17 cellular contexts compared by ENCODE assay signal in the genomic region with DNA sequence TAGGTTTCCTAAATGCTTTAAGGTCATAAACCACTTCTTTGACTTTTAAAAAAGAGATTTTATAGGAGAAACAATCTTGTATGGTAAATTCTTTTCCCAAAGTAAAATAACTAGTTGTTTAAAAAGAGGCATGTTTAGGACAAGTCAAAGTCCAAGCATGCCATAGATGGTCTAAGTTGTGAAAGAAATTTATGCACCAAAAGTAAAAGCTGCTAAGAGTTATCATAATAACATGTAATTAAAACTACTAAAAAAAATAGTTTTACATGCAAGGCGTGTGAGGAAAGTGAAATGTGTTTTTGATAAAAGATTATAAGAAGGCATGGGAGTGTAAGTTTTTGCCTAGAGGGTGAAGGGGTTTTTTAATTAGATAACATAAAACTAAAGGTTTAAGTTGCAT. TPM values are rescaled to one million over a fixed set of nuclear protein-coding genes. Genes with fewer than 3 reads are reported as not detected.
DNase-seq lines count a peak whose midpoint lies in the region; ATAC-seq and TF ChIP-seq lines count a peak whose summit lies in the region.
"Had no signal": no experiment of that assay in that cellular context is flagged by ENCODE, and none has a peak within 500 bp of the region (broad histone marks: within the 10 kb centered on the region; RNA-seq: fewer than 3 reads in every experiment).

No MANE protein-coding gene starts in this region.

- DNase-seq in MCF 10A (ENCODE audit: unreplicated experiment) (peak; percentile 36), mammary epithelial cell (no peak), NAMALWA (ENCODE audit: low spot score) (peak; percentile 19), endodermal cell (no peak), G401 (ENCODE audit: low spot score) (no peak), T-cell (no peak)
- DNase-seq in activated CD4-positive, alpha-beta memory T cell treated with anti-CD3 and anti-CD28 coated beads for 36 hours, result no peak
- DNase-seq: activated CD8-positive, alpha-beta memory T cell treated with anti-CD3 and anti-CD28 coated beads, Interleukin-2, amount 50 U/mL, for 48 hours; activated naive CD4-positive, alpha-beta T cell; naive B cell; NCI-H2081; Right ventricle myocardium superior; stimulated activated CD4-positive, alpha-beta T cell treated with anti-CD3 and anti-CD28 coated beads, Interleukin-12 subunit alpha, Interleukin-12 subunit beta, amount 100 ng/mL, for 4 hours; stimulated activated naive CD8-positive, alpha-beta T cell treated with anti-CD3 and anti-CD28 coated beads, Interleukin-15, Interleukin-2, amounts not matched to agents 100 U/mL and 50 U/mL, for 24 hours had no signal

- dilution Hi-C loops in mammary epithelial cell (cut with HindIII; ENCODE audit: low sequenced_read_pairs), result no loop called here

- POLR2A ChIA-PET in MCF 10A (lab: Yijun Ruan, JAX) (interaction anchor here (3.2 kb wide), 1 partner anchor 23 kb away, joined by 12 read pairs; a partner anchor contains a TSS), T-cell (lab: Charles Lee) (no interaction called here)
- POLR2A ChIA-PET in activated CD4-positive, alpha-beta memory T cell treated with anti-CD3 and anti-CD28 coated beads for 36 hours (lab: Charles Lee), result no interaction called here

- in situ Hi-C loops in mammary epithelial cell (cut with MboI; ENCODE audit: low sequenced_read_pairs in 2 of 2), result no loop called here
- in situ Hi-C loops in G401 (cut with HindIII; ENCODE audit: low sequenced_read_pairs), result no loop called here

- H3K36me3 Mint-ChIP-seq in MCF 10A (ENCODE audit: insufficient read depth, unreplicated experiment), result no peaks in the 10 kb centered on the region
- peaks cover 71% of the 10 kb centered on the region for H3K36me3 Mint-ChIP-seq in endodermal cell (ENCODE audit: low read depth)
- peaks cover 45% of the 10 kb centered on the region for H3K36me3 Mint-ChIP-seq in activated CD4-positive, alpha-beta memory T cell treated with anti-CD3 and anti-CD28 coated beads for 36 hours
- peaks cover 49% of the 10 kb centered on the region for H3K36me3 Mint-ChIP-seq in T-cell

- TF ChIP-seq CTCF in MCF 10A (IDR thresholded peaks at IDR 0.05; ENCODE audit: unreplicated experiment) (no peak), mammary epithelial cell (conservative IDR thresholded peaks at IDR 0.05 in 1 of 2, IDR thresholded peaks at IDR 0.05 in 1 of 2; ENCODE audit: extremely low read depth in 1 of 2, insufficient read depth in 1 of 2, low read depth in 1 of 2, low read length in 2 of 2) (no peak), endodermal cell (conservative IDR thresholded peaks at IDR 0.05) (no peak)

- BruUV-seq in MCF 10A (replicated peaks; lab: Mats Ljungman, UMichigan) (no TSS peak), mammary epithelial cell (replicated peaks; lab: Mats Ljungman, UMichigan) (no TSS peak)

- H4K20me1 ChIP-seq in mammary epithelial cell (ENCODE audit: insufficient read depth, low read length), result no peaks in the 10 kb centered on the region

- H3K4me3 Mint-ChIP-seq in MCF 10A (ENCODE audit: unreplicated experiment) (no peak overlapping the region), endodermal cell (no peak overlapping the region), T-cell (no peak overlapping the region)
- no peak overlapping the region for H3K4me3 Mint-ChIP-seq in activated CD4-positive, alpha-beta memory T cell treated with anti-CD3 and anti-CD28 coated beads for 36 hours
- H3K4me3 Mint-ChIP-seq: brain, naive B cell, type B pancreatic cell had no signal

- H3K27ac ChIP-seq in mammary epithelial cell (ENCODE audit: insufficient read depth, low read depth, low read length) (no peak overlapping the region), endodermal cell (ENCODE audit: low read depth, low read length) (no peak overlapping the region)

- H3K4me2 ChIP-seq in mammary epithelial cell (ENCODE audit: insufficient read depth, low read depth, low read length), result no peak overlapping the region

- H3K79me2 ChIP-seq in mammary epithelial cell (ENCODE audit: insufficient read depth, low read length), result peaks cover 100% of the 10 kb centered on the region

- no peaks in the 10 kb centered on the region for H3K27me3 ChIP-seq in mammary epithelial cell (ENCODE audit: insufficient read depth, low read length)
- no peaks in the 10 kb centered on the region for H3K27me3 ChIP-seq in endodermal cell (ENCODE audit: control insufficient read depth, insufficient read depth, low read length, poor library complexity, severe bottlenecking)

- H3K9ac ChIP-seq in mammary epithelial cell (ENCODE audit: insufficient read depth, low read length), result no peak overlapping the region
- H3K9ac ChIP-seq in endodermal cell (ENCODE audit: extremely low read depth, low read length, poor library complexity, severe bottlenecking), result no peak overlapping the region

- no peaks in the 10 kb centered on the region for H3K36me3 ChIP-seq in mammary epithelial cell (ENCODE audit: insufficient read depth, low read length)
- H3K36me3 ChIP-seq in endodermal cell (ENCODE audit: control insufficient read depth, insufficient read depth, low read length), result peaks cover 23% of the 10 kb centered on the region

- no peak overlapping the region for H3K4me3 ChIP-seq in mammary epithelial cell (replicated peaks in 1 of 3; ENCODE audit: insufficient read depth in 1 of 3, low read depth in 2 of 3, low read length in 3 of 3)
- peak overlapping the region; percentile 59 for H3K4me3 ChIP-seq in endodermal cell (ENCODE audit: low read length)

- H3K9me3 ChIP-seq in mammary epithelial cell (replicated peaks; ENCODE audit: insufficient read depth, low read length) (peaks cover 13% of the 10 kb centered on the region), endodermal cell (ENCODE audit: control insufficient read depth, low read length) (peaks cover 97% of the 10 kb centered on the region)

- ATAC-seq in T-cell (replicated peaks in 1 of 4) (no peak), esophagus mucosa (no peak)
- ATAC-seq: stimulated activated naive CD8-positive, alpha-beta T cell treated with anti-CD3 and anti-CD28 coated beads, Interleukin-15, Interleukin-2, amounts not matched to agents 100 U/mL and 50 U/mL, for 24 hours had no signal

- intact Hi-C loops in MCF 10A (cut with micrococcal nuclease), result no loop called here
- intact Hi-C loops in mammary epithelial cell (cut with micrococcal nuclease), result no loop called here
- intact Hi-C loops in activated CD4-positive, alpha-beta memory T cell treated with anti-CD3 and anti-CD28 coated beads for 36 hours (cut with micrococcal nuclease), result no loop called here

- CTCF ChIA-PET in MCF 10A (lab: Yijun Ruan, JAX), result interaction anchor here (0.6 kb wide), 1 partner anchor 171 kb away, joined by 4 read pairs; no protein-coding TSS in a partner anchor
- CTCF ChIA-PET in mammary epithelial cell (lab: Charles Lee; ENCODE audit: low non-redundant PET), result no interaction called here
- CTCF ChIA-PET in activated CD4-positive, alpha-beta memory T cell treated with anti-CD3 and anti-CD28 coated beads for 36 hours (lab: Charles Lee), result no interaction called here
- CTCF ChIA-PET in T-cell (lab: Charles Lee), result no interaction called here

- H3K27me3 Mint-ChIP-seq in MCF 10A (ENCODE audit: insufficient read depth, unreplicated experiment), result no peaks in the 10 kb centered on the region
- H3K27me3 Mint-ChIP-seq in endodermal cell (ENCODE audit: insufficient read depth), result no peaks in the 10 kb centered on the region
- no peaks in the 10 kb centered on the region for H3K27me3 Mint-ChIP-seq in activated CD4-positive, alpha-beta memory T cell treated with anti-CD3 and anti-CD28 coated beads for 36 hours
- no peaks in the 10 kb centered on the region for H3K27me3 Mint-ChIP-seq in T-cell
- H3K27me3 Mint-ChIP-seq: brain, naive B cell, type B pancreatic cell had no signal

- no peaks in the 10 kb centered on the region for H3K4me1 ChIP-seq in mammary epithelial cell (ENCODE audit: insufficient read depth, low read length)
- no peaks in the 10 kb centered on the region for H3K4me1 ChIP-seq in endodermal cell (ENCODE audit: control insufficient read depth, insufficient read depth, low read length)

- 94% methylated on average over 1 of the region's 1 CpG for WGBS in mammary epithelial cell (ENCODE audit: low coverage, missing lambda C conversion rate)
- WGBS in endodermal cell (ENCODE audit: insufficient coverage in 1 of 2, insufficient read length in 1 of 2), 2 experiments, result 82% methylated on average over 1 of the region's 1 CpG; no CpG with 5 or more reads in 1 of the 2 experiments

- H3K27ac Mint-ChIP-seq in MCF 10A (ENCODE audit: low read depth, unreplicated experiment), result no peak overlapping the region
- no peak overlapping the region for H3K27ac Mint-ChIP-seq in endodermal cell
- H3K27ac Mint-ChIP-seq in activated CD4-positive, alpha-beta memory T cell treated with anti-CD3 and anti-CD28 coated beads for 36 hours, result no peak overlapping the region
- H3K27ac Mint-ChIP-seq in T-cell, result no peak overlapping the region
- H3K27ac Mint-ChIP-seq: brain, naive B cell, type B pancreatic cell had no signal

- H3K9me3 Mint-ChIP-seq in MCF 10A (ENCODE audit: unreplicated experiment), result peaks cover 9% of the 10 kb centered on the region
- H3K9me3 Mint-ChIP-seq in endodermal cell, result peaks cover 82% of the 10 kb centered on the region
- peaks cover 56% of the 10 kb centered on the region for H3K9me3 Mint-ChIP-seq in activated CD4-positive, alpha-beta memory T cell treated with anti-CD3 and anti-CD28 coated beads for 36 hours
- peaks cover 11 to 34% (median 13%) of the 10 kb centered on the region in 3 donors for H3K9me3 Mint-ChIP-seq in T-cell

- H2AFZ ChIP-seq in mammary epithelial cell (ENCODE audit: low read depth, low read length), result no peak overlapping the region

- H3K4me1 Mint-ChIP-seq in MCF 10A (ENCODE audit: insufficient read depth, unreplicated experiment) (no peaks in the 10 kb centered on the region), endodermal cell (no peaks in the 10 kb centered on the region), T-cell (peaks cover 0 to 15% (median 6%) of the 10 kb centered on the region in 3 donors)
- no peaks in the 10 kb centered on the region for H3K4me1 Mint-ChIP-seq in activated CD4-positive, alpha-beta memory T cell treated with anti-CD3 and anti-CD28 coated beads for 36 hours (ENCODE audit: low read depth)
- H3K4me1 Mint-ChIP-seq: brain had no signal

RNA-seq across cellular contexts. Expression of a gene that starts 22.5 kb away (rescaled TPM):
- total RNA-seq in MCF 10A (2022) (31.2 and 35.5 TPM in 2 replicates), mammary epithelial cell (10 to 100 TPM; 37.8 to 40.2 TPM), endodermal cell (10 to 100 TPM; 23.2 to 27.0 TPM), T-cell (10 to 100 TPM in 1 of 5 donors, 1 to 10 TPM in 4; 7.3 to 10.8 (median 9.1) TPM), esophagus mucosa (14.6 TPM)
- 28.5 TPM for polyA plus RNA-seq in mammary epithelial cell
- polyA minus RNA-seq in mammary epithelial cell, result 35.6 TPM
- polyA plus RNA-seq in endodermal cell (2013, experiment 1 of 2), result 14.4 TPM
- polyA plus RNA-seq in endodermal cell (2013, experiment 2 of 2), result 11.3 TPM
- total RNA-seq in G401 (2014; rRNA removed; shearing (Covaris generic)), result 23.4 and 27.9 TPM in 2 replicates
- total RNA-seq in activated CD4-positive, alpha-beta memory T cell treated with anti-CD3 and anti-CD28 coated beads for 36 hours, result 10 to 100 TPM; 24.9 to 29.4 TPM

RNA-seq across cellular contexts. Expression of a gene that starts 22.6 kb away (rescaled TPM):
- 38.4 and 53.0 TPM in 2 replicates for total RNA-seq in MCF 10A (2022)
- total RNA-seq in mammary epithelial cell, result 10 to 100 TPM; 32.8 to 37.6 TPM
- polyA plus RNA-seq in mammary epithelial cell, result 13.2 TPM
- polyA minus RNA-seq in mammary epithelial cell, result 6.7 TPM
- 10 to 100 TPM; 44.9 to 47.0 TPM for total RNA-seq in endodermal cell
- 43.8 TPM for polyA plus RNA-seq in endodermal cell (2013, experiment 1 of 2)
- 41.2 TPM for polyA plus RNA-seq in endodermal cell (2013, experiment 2 of 2)
- 36.7 and 44.6 TPM in 2 replicates for total RNA-seq in G401 (2014; rRNA removed; shearing (Covaris generic))
- 10 to 100 TPM; 41.2 to 43.6 TPM for total RNA-seq in activated CD4-positive, alpha-beta memory T cell treated with anti-CD3 and anti-CD28 coated beads for 36 hours
- 10 to 100 TPM; 36.4 to 88.4 (median 48.7) TPM for total RNA-seq in T-cell
- total RNA-seq in esophagus mucosa, result 19.7 TPM

Comparison
In these comparisons a context has a peak if more than half of its experiments do, and no peak if none do; other contexts are left out.
1. DNase-seq: peak in MCF 10A (single experiment) and NAMALWA (single experiment); none in mammary epithelial cell (single experiment), endodermal cell (single experiment), G401 (single experiment), activated CD4-positive, alpha-beta memory T cell treated with anti-CD3 and anti-CD28 coated beads for 36 hours (single experiment) and T-cell (0 of 34).